17 cellular contexts compared by ENCODE assay signal in the genomic region with DNA sequence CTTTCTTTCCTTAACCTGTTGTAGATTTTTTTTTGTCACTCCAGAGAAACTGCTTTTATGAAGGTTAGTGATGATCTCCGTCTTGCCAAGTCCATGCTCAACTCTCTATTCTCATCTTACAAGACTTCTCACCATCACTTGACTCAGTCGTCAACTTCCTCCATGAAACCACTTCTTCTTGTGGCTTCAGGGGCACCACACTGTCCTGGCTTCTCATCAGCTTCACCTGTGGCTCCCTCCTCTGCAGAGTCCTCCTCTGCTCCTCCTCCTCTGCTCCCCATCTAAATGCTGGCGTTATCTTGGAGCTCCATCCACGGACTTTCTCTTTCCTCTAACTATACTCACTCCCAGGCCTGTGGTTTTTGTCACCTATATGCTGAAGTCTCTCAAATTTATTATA.
DNase-seq lines count a peak whose midpoint lies in the region; ATAC-seq and TF ChIP-seq lines count a peak whose summit lies in the region.
"Had no signal": no experiment of that assay in that cellular context is flagged by ENCODE, and none has a peak within 500 bp of the region (broad histone marks: within the 10 kb centered on the region; RNA-seq: fewer than 3 reads in every experiment).

No MANE protein-coding gene starts in this region.

- CTCF ChIA-PET in activated CD4-positive, alpha-beta T cell treated with anti-CD3 and anti-CD28 coated beads for 36 hours (lab: Charles Lee): interaction anchor here (0.6 to 1.5 kb wide), 5 partner anchors 9 to 168 kb away, joined by 3 to 6 read pairs (median 3); no protein-coding TSS in a partner anchor
- CTCF ChIA-PET in CD4-positive, alpha-beta memory T cell (lab: Charles Lee; ENCODE audit: partially characterized antibody): interaction anchor here (5.1 kb wide), 1 partner anchor 168 kb away, joined by 27 read pairs; no protein-coding TSS in a partner anchor
- CTCF ChIA-PET in activated B cell treated with CpG ODN at 0.5 μM for 24 hours (lab: Charles Lee) (interaction anchor here (1.0 to 2.5 kb wide), 5 partner anchors 10 to 370 kb away, joined by 3 to 10 read pairs (median 4); no protein-coding TSS in a partner anchor), Caco-2 (lab: Charles Lee) (no interaction called here)

- peaks cover 65% of the 10 kb centered on the region for H3K4me1 ChIP-seq in CD4-positive, alpha-beta memory T cell (ENCODE audit: insufficient read depth, low read length)
- H3K4me1 ChIP-seq in Caco-2: no peaks in the 10 kb centered on the region
- H3K4me1 ChIP-seq: A549 had no signal

- H3K27ac Mint-ChIP-seq in activated CD4-positive, alpha-beta T cell treated with anti-CD3 and anti-CD28 coated beads for 36 hours: peak overlapping the region; percentile 75
- H3K27ac Mint-ChIP-seq in CD4-positive, alpha-beta memory T cell: peak overlapping the region in 6 of 7 donors; percentile 14 to 89 (median 41)
- H3K27ac Mint-ChIP-seq in activated B cell treated with CpG ODN at 0.5 μM for 24 hours: peak overlapping the region; percentile 79
- peak overlapping the region; percentile 18 to 92 (median 86) for H3K27ac Mint-ChIP-seq in naive B cell
- H3K27ac Mint-ChIP-seq in Caco-2 (ENCODE audit: unreplicated experiment): no peak overlapping the region
- H3K27ac Mint-ChIP-seq: neural progenitor cell had no signal

- POLR2A ChIA-PET in activated CD4-positive, alpha-beta T cell treated with anti-CD3 and anti-CD28 coated beads for 36 hours (lab: Charles Lee): interaction anchor here (0.5 kb wide), 1 partner anchor 21 kb away, joined by 3 read pairs; no protein-coding TSS in a partner anchor
- POLR2A ChIA-PET in CD4-positive, alpha-beta memory T cell (lab: Charles Lee; ENCODE audit: partially characterized antibody): interaction anchor here (1.2 to 1.6 kb wide), 3 partner anchors 8 to 294 kb away, joined by 3 to 5 read pairs (median 4); no protein-coding TSS in a partner anchor
- POLR2A ChIA-PET in activated B cell treated with CpG ODN at 0.5 μM for 24 hours (lab: Charles Lee): interaction anchor here (0.8 to 2.9 kb wide), 16 partner anchors 9 to 187 kb away, joined by 3 to 21 read pairs (median 4); no protein-coding TSS in a partner anchor
- POLR2A ChIA-PET in Caco-2 (lab: Charles Lee): no interaction called here

- H3K4me1 Mint-ChIP-seq in activated CD4-positive, alpha-beta T cell treated with anti-CD3 and anti-CD28 coated beads for 36 hours: peaks cover 91% of the 10 kb centered on the region
- peaks cover 44 to 83% (median 61%) of the 10 kb centered on the region in 4 donors for H3K4me1 Mint-ChIP-seq in CD4-positive, alpha-beta memory T cell
- peaks cover 91% of the 10 kb centered on the region for H3K4me1 Mint-ChIP-seq in activated B cell treated with CpG ODN at 0.5 μM for 24 hours
- peaks cover 62 to 88% (median 74%) of the 10 kb centered on the region in 3 donors for H3K4me1 Mint-ChIP-seq in naive B cell
- no peaks in the 10 kb centered on the region for H3K4me1 Mint-ChIP-seq in Caco-2 (ENCODE audit: low read depth, unreplicated experiment)

- H3K9me3 ChIP-seq in CD4-positive, alpha-beta memory T cell (ENCODE audit: control insufficient read depth in 1 of 2, low read length in 2 of 2): no peaks in the 10 kb centered on the region
- peaks cover 3% of the 10 kb centered on the region; the same call in 1 of the 2 replicates for H3K9me3 ChIP-seq in Caco-2

- H3K36me3 ChIP-seq in CD4-positive, alpha-beta memory T cell (ENCODE audit: insufficient read depth, low read length): no peaks in the 10 kb centered on the region
- H3K36me3 ChIP-seq in Caco-2 (ENCODE audit: control insufficient read depth, insufficient read depth, low read length): no peaks in the 10 kb centered on the region
- H3K36me3 ChIP-seq: neural progenitor cell had no signal

- peak; percentile 57 for DNase-seq in activated CD4-positive, alpha-beta T cell treated with anti-CD3 and anti-CD28 coated beads for 36 hours
- no peak for DNase-seq in activated CD4-positive, alpha-beta T cell treated with anti-CD3 and anti-CD28 coated beads, Interleukin-2, amount 50 U/mL, for 4 hours
- DNase-seq in CD4-positive, alpha-beta memory T cell: no peak
- DNase-seq in activated B cell treated with CpG ODN at 0.5 μM for 24 hours: no peak
- peak; percentile 29 for DNase-seq in naive B cell
- DNase-seq in HCEC 1CT: no peak
- DNase-seq in Caco-2: no peak
- DNase-seq: GM23248, head of caudate nucleus, Kasumi-1, NCI-H1694, NCI-H524 treated with DMSO at 0.1 percent for 48 hours, retina, trophoblast cell had no signal

- H3K4me3 Mint-ChIP-seq in activated CD4-positive, alpha-beta T cell treated with anti-CD3 and anti-CD28 coated beads for 36 hours: peak overlapping the region; percentile 17
- peak overlapping the region in 7 of 8 donors; percentile 3 to 78 (median 55) for H3K4me3 Mint-ChIP-seq in CD4-positive, alpha-beta memory T cell
- H3K4me3 Mint-ChIP-seq in activated B cell treated with CpG ODN at 0.5 μM for 24 hours (peak overlapping the region; percentile 60), naive B cell (peak overlapping the region in 7 of 8 donors; percentile 17 to 76 (median 65)), Caco-2 (ENCODE audit: unreplicated experiment) (no peak overlapping the region)
- H3K4me3 Mint-ChIP-seq: neural progenitor cell had no signal

- H3K27me3 Mint-ChIP-seq in activated CD4-positive, alpha-beta T cell treated with anti-CD3 and anti-CD28 coated beads for 36 hours: no peaks in the 10 kb centered on the region
- no peaks in the 10 kb centered on the region for H3K27me3 Mint-ChIP-seq in CD4-positive, alpha-beta memory T cell
- no peaks in the 10 kb centered on the region for H3K27me3 Mint-ChIP-seq in activated B cell treated with CpG ODN at 0.5 μM for 24 hours
- H3K27me3 Mint-ChIP-seq in naive B cell: no peaks in the 10 kb centered on the region
- H3K27me3 Mint-ChIP-seq in Caco-2 (ENCODE audit: insufficient read depth, unreplicated experiment): peaks cover 10% of the 10 kb centered on the region

- no peak overlapping the region for H3K4me3 ChIP-seq in CD4-positive, alpha-beta memory T cell (ENCODE audit: low read length in 2 of 2)
- H3K4me3 ChIP-seq in Caco-2 (ENCODE audit: low read depth, low read length): no peak overlapping the region
- H3K4me3 ChIP-seq: A549, GM23248, neural progenitor cell had no signal

- H3K27ac ChIP-seq in CD4-positive, alpha-beta memory T cell (ENCODE audit: low read depth, low read length): no peak overlapping the region
- H3K27ac ChIP-seq: A549, GM23248, neural progenitor cell had no signal

- peaks cover 53% of the 10 kb centered on the region for H3K36me3 Mint-ChIP-seq in activated CD4-positive, alpha-beta T cell treated with anti-CD3 and anti-CD28 coated beads for 36 hours (ENCODE audit: low read depth)
- H3K36me3 Mint-ChIP-seq in CD4-positive, alpha-beta memory T cell: peaks cover 9 to 15% of the 10 kb centered on the region in 2 donors
- H3K36me3 Mint-ChIP-seq in activated B cell treated with CpG ODN at 0.5 μM for 24 hours (ENCODE audit: low read depth) (peaks cover 37% of the 10 kb centered on the region), naive B cell (peaks cover 21 to 28% of the 10 kb centered on the region in 2 donors), Caco-2 (ENCODE audit: insufficient read depth, unreplicated experiment) (no peaks in the 10 kb centered on the region)

- peak; percentile 53 for ATAC-seq in activated CD4-positive, alpha-beta T cell treated with anti-CD3 and anti-CD28 coated beads for 36 hours
- ATAC-seq in activated B cell treated with CpG ODN at 0.5 μM for 24 hours (ENCODE audit: low read depth) (peak; percentile 40), naive B cell (ENCODE audit: low read depth in 2 of 2) (peak; percentile 59 to 61), GM18870 (IDR thresholded peaks at IDR 0.05; ENCODE audit: unreplicated experiment) (no peak)
- ATAC-seq: A549 had no signal

- no peaks in the 10 kb centered on the region for H3K27me3 ChIP-seq in CD4-positive, alpha-beta memory T cell (ENCODE audit: insufficient read depth, low read length)
- no peaks in the 10 kb centered on the region for H3K27me3 ChIP-seq in Caco-2 (replicated peaks; ENCODE audit: control insufficient read depth, insufficient read depth, low read length)
- H3K27me3 ChIP-seq: neural progenitor cell had no signal

- BruUV-seq in Caco-2 (replicated peaks; lab: Mats Ljungman, UMichigan): no TSS peak

- TF ChIP-seq CTCF in activated B cell treated with CpG ODN at 0.5 μM for 24 hours (IDR thresholded peaks at IDR 0.05) (no peak), Caco-2 (IDR thresholded peaks at IDR 0.05; ENCODE audit: insufficient read depth in 1 of 2, low read depth in 1 of 2, low read length in 1 of 2, severe bottlenecking in 1 of 2, unreplicated experiment in 1 of 2) (no peak)

- intact Hi-C loops in activated CD4-positive, alpha-beta T cell treated with anti-CD3 and anti-CD28 coated beads for 36 hours (cut with DNase I, micrococcal nuclease): loop anchor here (2.0 to 5.0 kb wide), 3 partner anchors 36 to 68 kb away; no protein-coding TSS in a partner anchor
- intact Hi-C loops in CD4-positive, alpha-beta memory T cell (cut with micrococcal nuclease): loop anchor here (5.0 kb wide), 1 partner anchor 68 kb away; no protein-coding TSS in a partner anchor
- intact Hi-C loops in activated B cell treated with CpG ODN at 0.5 μM for 24 hours (cut with micrococcal nuclease): loop anchor here (2.0 kb wide), 2 partner anchors 36 to 176 kb away; no protein-coding TSS in a partner anchor
- intact Hi-C loops in Caco-2 (cut with micrococcal nuclease; ENCODE audit: unreplicated experiment): no loop called here

- peaks cover 17% of the 10 kb centered on the region for H3K9me3 Mint-ChIP-seq in activated CD4-positive, alpha-beta T cell treated with anti-CD3 and anti-CD28 coated beads for 36 hours (ENCODE audit: low read depth)
- H3K9me3 Mint-ChIP-seq in CD4-positive, alpha-beta memory T cell: peaks cover 0 to 20% (median 16%) of the 10 kb centered on the region in 8 donors
- H3K9me3 Mint-ChIP-seq in activated B cell treated with CpG ODN at 0.5 μM for 24 hours (peaks cover 15% of the 10 kb centered on the region), naive B cell (peaks cover 3 to 16% (median 11%) of the 10 kb centered on the region in 7 donors), Caco-2 (ENCODE audit: unreplicated experiment) (peaks cover 15% of the 10 kb centered on the region)

Comparison
In these comparisons a context has a peak if more than half of its experiments do, and no peak if none do; other contexts are left out.
1. DNase-seq: peak in activated CD4-positive, alpha-beta T cell treated with anti-CD3 and anti-CD28 coated beads for 36 hours (single experiment) and naive B cell (single experiment); none in activated CD4-positive, alpha-beta T cell treated with anti-CD3 and anti-CD28 coated beads, Interleukin-2, amount 50 U/mL, for 4 hours (0 of 2), CD4-positive, alpha-beta memory T cell (0 of 5), activated B cell treated with CpG ODN at 0.5 μM for 24 hours (single experiment), HCEC 1CT (single experiment) and Caco-2 (0 of 2).